In the genomic region with DNA sequence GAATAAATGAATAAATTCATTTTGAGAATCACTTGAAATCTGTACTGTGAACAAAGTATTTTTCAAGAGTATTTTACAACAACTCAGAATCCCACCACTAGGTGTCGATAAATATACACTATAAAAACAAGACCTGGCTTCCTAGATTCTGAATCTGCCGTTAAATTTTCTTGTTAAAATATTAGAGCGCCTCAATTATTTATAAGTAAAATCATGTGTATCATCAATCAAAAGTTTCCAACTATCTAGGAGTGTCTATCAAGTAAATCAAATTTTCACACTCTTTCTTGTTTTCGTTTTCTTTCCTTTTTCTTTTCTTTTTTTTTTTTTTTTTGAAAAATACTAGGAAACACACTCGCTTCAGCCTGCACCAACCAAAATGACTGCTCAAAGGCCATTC, we compare ENCODE assay signal across 1 cellular context.
TF ChIP-seq lines count a peak whose summit lies in the region.

No MANE protein-coding gene starts in this region.

TF ChIP-seq in H1, 55 proteins besides CTCF, POLR2A, EP300 and RAD21 (continued from another document):
- TF ChIP-seq, protein P1, sequence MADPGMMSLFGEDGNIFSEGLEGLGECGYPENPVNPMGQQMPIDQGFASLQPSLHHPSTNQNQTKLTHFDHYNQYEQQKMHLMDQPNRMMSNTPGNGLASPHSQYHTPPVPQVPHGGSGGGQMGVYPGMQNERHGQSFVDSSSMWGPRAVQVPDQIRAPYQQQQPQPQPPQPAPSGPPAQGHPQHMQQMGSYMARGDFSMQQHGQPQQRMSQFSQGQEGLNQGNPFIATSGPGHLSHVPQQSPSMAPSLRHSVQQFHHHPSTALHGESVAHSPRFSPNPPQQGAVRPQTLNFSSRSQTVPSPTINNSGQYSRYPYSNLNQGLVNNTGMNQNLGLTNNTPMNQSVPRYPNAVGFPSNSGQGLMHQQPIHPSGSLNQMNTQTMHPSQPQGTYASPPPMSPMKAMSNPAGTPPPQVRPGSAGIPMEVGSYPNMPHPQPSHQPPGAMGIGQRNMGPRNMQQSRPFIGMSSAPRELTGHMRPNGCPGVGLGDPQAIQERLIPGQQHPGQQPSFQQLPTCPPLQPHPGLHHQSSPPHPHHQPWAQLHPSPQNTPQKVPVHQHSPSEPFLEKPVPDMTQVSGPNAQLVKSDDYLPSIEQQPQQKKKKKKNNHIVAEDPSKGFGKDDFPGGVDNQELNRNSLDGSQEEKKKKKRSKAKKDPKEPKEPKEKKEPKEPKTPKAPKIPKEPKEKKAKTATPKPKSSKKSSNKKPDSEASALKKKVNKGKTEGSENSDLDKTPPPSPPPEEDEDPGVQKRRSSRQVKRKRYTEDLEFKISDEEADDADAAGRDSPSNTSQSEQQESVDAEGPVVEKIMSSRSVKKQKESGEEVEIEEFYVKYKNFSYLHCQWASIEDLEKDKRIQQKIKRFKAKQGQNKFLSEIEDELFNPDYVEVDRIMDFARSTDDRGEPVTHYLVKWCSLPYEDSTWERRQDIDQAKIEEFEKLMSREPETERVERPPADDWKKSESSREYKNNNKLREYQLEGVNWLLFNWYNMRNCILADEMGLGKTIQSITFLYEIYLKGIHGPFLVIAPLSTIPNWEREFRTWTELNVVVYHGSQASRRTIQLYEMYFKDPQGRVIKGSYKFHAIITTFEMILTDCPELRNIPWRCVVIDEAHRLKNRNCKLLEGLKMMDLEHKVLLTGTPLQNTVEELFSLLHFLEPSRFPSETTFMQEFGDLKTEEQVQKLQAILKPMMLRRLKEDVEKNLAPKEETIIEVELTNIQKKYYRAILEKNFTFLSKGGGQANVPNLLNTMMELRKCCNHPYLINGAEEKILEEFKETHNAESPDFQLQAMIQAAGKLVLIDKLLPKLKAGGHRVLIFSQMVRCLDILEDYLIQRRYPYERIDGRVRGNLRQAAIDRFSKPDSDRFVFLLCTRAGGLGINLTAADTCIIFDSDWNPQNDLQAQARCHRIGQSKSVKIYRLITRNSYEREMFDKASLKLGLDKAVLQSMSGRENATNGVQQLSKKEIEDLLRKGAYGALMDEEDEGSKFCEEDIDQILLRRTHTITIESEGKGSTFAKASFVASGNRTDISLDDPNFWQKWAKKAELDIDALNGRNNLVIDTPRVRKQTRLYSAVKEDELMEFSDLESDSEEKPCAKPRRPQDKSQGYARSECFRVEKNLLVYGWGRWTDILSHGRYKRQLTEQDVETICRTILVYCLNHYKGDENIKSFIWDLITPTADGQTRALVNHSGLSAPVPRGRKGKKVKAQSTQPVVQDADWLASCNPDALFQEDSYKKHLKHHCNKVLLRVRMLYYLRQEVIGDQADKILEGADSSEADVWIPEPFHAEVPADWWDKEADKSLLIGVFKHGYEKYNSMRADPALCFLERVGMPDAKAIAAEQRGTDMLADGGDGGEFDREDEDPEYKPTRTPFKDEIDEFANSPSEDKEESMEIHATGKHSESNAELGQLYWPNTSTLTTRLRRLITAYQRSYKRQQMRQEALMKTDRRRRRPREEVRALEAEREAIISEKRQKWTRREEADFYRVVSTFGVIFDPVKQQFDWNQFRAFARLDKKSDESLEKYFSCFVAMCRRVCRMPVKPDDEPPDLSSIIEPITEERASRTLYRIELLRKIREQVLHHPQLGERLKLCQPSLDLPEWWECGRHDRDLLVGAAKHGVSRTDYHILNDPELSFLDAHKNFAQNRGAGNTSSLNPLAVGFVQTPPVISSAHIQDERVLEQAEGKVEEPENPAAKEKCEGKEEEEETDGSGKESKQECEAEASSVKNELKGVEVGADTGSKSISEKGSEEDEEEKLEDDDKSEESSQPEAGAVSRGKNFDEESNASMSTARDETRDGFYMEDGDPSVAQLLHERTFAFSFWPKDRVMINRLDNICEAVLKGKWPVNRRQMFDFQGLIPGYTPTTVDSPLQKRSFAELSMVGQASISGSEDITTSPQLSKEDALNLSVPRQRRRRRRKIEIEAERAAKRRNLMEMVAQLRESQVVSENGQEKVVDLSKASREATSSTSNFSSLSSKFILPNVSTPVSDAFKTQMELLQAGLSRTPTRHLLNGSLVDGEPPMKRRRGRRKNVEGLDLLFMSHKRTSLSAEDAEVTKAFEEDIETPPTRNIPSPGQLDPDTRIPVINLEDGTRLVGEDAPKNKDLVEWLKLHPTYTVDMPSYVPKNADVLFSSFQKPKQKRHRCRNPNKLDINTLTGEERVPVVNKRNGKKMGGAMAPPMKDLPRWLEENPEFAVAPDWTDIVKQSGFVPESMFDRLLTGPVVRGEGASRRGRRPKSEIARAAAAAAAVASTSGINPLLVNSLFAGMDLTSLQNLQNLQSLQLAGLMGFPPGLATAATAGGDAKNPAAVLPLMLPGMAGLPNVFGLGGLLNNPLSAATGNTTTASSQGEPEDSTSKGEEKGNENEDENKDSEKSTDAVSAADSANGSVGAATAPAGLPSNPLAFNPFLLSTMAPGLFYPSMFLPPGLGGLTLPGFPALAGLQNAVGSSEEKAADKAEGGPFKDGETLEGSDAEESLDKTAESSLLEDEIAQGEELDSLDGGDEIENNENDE (IDR thresholded peaks at IDR 0.05; ENCODE audit: insufficient replicate concordance, low read length): no peak
- TF ChIP-seq, protein P2, sequence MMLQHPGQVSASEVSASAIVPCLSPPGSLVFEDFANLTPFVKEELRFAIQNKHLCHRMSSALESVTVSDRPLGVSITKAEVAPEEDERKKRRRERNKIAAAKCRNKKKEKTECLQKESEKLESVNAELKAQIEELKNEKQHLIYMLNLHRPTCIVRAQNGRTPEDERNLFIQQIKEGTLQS (IDR thresholded peaks at IDR 0.05; ENCODE audit: insufficient read depth, low read depth, low read length): no peak
TF ChIP-seq in H1: peak in this region for 0.
